Comparison of ENCODE assay signal across 8 cellular contexts in the genomic region with DNA sequence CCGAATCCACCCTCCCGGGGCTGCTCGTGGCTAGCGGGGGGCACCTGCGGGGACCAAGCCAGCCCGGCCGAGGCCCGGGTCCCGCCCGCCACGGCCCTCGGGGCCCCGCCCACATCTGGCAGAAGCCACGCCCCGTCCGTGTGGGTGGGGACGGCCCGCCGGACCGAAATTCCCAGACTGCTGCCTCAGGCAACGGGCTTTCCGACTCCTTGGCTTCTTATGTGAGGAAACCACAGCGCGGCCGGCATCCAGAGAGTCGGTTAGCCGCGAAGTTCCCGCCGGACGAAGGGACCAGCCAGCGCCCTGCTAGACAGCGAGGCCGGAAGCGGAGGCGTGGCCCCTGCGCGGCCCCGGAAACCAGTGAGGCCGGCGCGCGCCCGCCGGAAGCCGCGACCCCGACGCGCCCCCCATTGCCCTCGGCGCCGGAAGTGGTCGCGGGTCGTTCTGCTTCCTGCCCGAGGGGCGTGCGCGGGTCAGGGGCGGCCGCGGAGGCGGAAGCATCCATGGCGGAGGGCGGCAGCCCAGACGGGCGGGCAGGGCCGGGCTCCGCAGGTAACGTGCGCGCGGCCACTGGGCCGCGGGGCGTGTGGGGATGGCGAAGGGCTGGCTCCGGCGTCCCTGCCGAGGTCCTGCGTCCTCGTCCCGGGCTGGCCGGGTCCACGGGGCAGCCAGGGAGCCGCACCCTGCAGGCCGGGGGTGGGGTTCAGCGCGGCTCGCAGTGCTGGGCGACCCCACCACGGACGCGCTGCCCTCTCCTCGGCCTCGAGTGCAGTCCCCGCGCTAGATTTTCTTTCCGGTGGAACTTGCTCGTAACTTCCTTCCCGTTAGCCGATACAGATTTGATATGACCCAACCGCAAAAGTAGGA.
DNase-seq lines count a peak whose midpoint lies in the region; ATAC-seq and TF ChIP-seq lines count a peak whose summit lies in the region.

A gene with protein sequence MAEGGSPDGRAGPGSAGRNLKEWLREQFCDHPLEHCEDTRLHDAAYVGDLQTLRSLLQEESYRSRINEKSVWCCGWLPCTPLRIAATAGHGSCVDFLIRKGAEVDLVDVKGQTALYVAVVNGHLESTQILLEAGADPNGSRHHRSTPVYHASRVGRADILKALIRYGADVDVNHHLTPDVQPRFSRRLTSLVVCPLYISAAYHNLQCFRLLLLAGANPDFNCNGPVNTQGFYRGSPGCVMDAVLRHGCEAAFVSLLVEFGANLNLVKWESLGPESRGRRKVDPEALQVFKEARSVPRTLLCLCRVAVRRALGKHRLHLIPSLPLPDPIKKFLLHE (plus strand): TSS at position 360 of the 867 bp plus-strand sequence. CDS start 144 bp downstream, at position 504.

- peaks cover 15% of the 10 kb centered on the region for H3K9me3 Mint-ChIP-seq in nephron
- peaks cover 0 to 5% of the 10 kb centered on the region in 2 donors for H3K9me3 Mint-ChIP-seq in stimulated activated naive CD8-positive, alpha-beta T cell treated with anti-CD3 and anti-CD28 coated beads, Interleukin-15, amount 100 ng/mL, for 72 hours

- no peak for TF ChIP-seq CTCF in nephron (IDR thresholded peaks at IDR 0.05; ENCODE audit: unreplicated experiment in 3 of 3)

- H3K36me3 Mint-ChIP-seq in nephron (ENCODE audit: low read depth): peaks cover 38% of the 10 kb centered on the region

- peak within 1 kb of the TSS; percentile 99 to 100 (median 100) for H3K27ac Mint-ChIP-seq in nephron
- peak within 1 kb of the TSS; percentile 95 to 97 for H3K27ac Mint-ChIP-seq in stimulated activated naive CD8-positive, alpha-beta T cell treated with anti-CD3 and anti-CD28 coated beads, Interleukin-15, amount 100 ng/mL, for 72 hours

- H3K4me3 Mint-ChIP-seq in nephron: peak within 1 kb of the TSS; percentile 91 to 99 (median 97)
- H3K4me3 Mint-ChIP-seq in stimulated activated naive CD8-positive, alpha-beta T cell treated with anti-CD3 and anti-CD28 coated beads, Interleukin-15, amount 100 ng/mL, for 72 hours: peak within 1 kb of the TSS; percentile 90 to 93

- DNase-seq in DMS114 treated with DMSO at 0.1 percent for 48 hours (lab: John Stamatoyannopoulos, UW; ENCODE audit: unreplicated experiment): peak; percentile 50
- peak in 57 of 76 experiments; percentile 10 to 83 (median 57) for DNase-seq in HUDEP-2 (lab: John Stamatoyannopoulos, UW; ENCODE audit: unreplicated experiment in 76 of 76)
- peak; percentile 73 for DNase-seq in RPMI8226
- DNase-seq in activated T-helper 1 cell treated with anti-CD3 and anti-CD28 coated beads, Interleukin-2, amount 50 U/mL, for 16 hours (ENCODE audit: low read depth in 1 of 2, low spot score in 1 of 2): peak; percentile 59 to 72
- peak; percentile 74 for DNase-seq in fibroblast of peridontal ligament (ENCODE audit: extremely low read depth)
- DNase-seq in stimulated activated naive CD8-positive, alpha-beta T cell treated with anti-CD3 and anti-CD28 coated beads, Interleukin-15, amount 100 ng/mL, for 72 hours: peak; percentile 86

- peak; percentile 84 for ATAC-seq in GM21390 (IDR thresholded peaks at IDR 0.05; ENCODE audit: unreplicated experiment)
- ATAC-seq in stimulated activated naive CD8-positive, alpha-beta T cell treated with anti-CD3 and anti-CD28 coated beads, Interleukin-15, amount 100 ng/mL, for 72 hours: peak; percentile 88

- H3K4me1 Mint-ChIP-seq in nephron: peaks cover 44% of the 10 kb centered on the region
- peaks cover 56% of the 10 kb centered on the region for H3K4me1 Mint-ChIP-seq in stimulated activated naive CD8-positive, alpha-beta T cell treated with anti-CD3 and anti-CD28 coated beads, Interleukin-15, amount 100 ng/mL, for 72 hours

- no peaks in the 10 kb centered on the region for H3K27me3 Mint-ChIP-seq in nephron (ENCODE audit: low read depth)
- H3K27me3 Mint-ChIP-seq in stimulated activated naive CD8-positive, alpha-beta T cell treated with anti-CD3 and anti-CD28 coated beads, Interleukin-15, amount 100 ng/mL, for 72 hours: no peaks in the 10 kb centered on the region

Comparison
In these comparisons a context has a peak if more than half of its experiments do, and no peak if none do; other contexts are left out.
1. Peak in every context shown above with its lines: DNase-seq and ATAC-seq.